Comparison of ENCODE assay signal across 8 cellular contexts in genomic region chr11:14520086-14520901, GRCh38. TPM values are rescaled to one million over a fixed set of nuclear protein-coding genes. Genes with fewer than 3 reads are reported as not detected.
DNase-seq lines count a peak whose midpoint lies in the region; ATAC-seq and TF ChIP-seq lines count a peak whose summit lies in the region.

TSS of gene PSMA1 (minus strand) at chr11:14520386. CDS start at chr11:14520299, 87 bp downstream.

- H3K9me3 Mint-ChIP-seq in activated T-helper 17 cell treated with anti-CD3 and anti-CD28 coated beads, Interleukin-2, amount 50 U/mL, for 72 hours, result no peaks in the 10 kb centered on the region
- H3K9me3 Mint-ChIP-seq in natural killer cell, result no peaks in the 10 kb centered on the region

- H3K4me3 Mint-ChIP-seq in activated T-helper 17 cell treated with anti-CD3 and anti-CD28 coated beads, Interleukin-2, amount 50 U/mL, for 72 hours, result peak within 1 kb of the TSS; percentile 95
- peak within 1 kb of the TSS; percentile 97 for H3K4me3 Mint-ChIP-seq in natural killer cell

- H3K27ac ChIP-seq in RWPE1, result peak within 1 kb of the TSS; percentile 86

- CTCF ChIA-PET in RWPE1 (lab: Yijun Ruan, JAX), result no interaction called here

- intact Hi-C loops in natural killer cell (cut with micrococcal nuclease), result loop anchor here (1.0 to 5.0 kb wide), 6 partner anchors 21 to 385 kb away; partner anchors contain the start of genes COPB1 and PDE3B

- POLR2A ChIA-PET in RWPE1 (lab: Yijun Ruan, JAX; ENCODE audit: low non-redundant PET), result no interaction called here

- H3K4me1 Mint-ChIP-seq in activated T-helper 17 cell treated with anti-CD3 and anti-CD28 coated beads, Interleukin-2, amount 50 U/mL, for 72 hours, result peaks cover 8% of the 10 kb centered on the region
- H3K4me1 Mint-ChIP-seq in natural killer cell, result peaks cover 26 to 28% of the 10 kb centered on the region in 2 donors

- peak within 1 kb of the TSS; percentile 97 for H3K27ac Mint-ChIP-seq in activated T-helper 17 cell treated with anti-CD3 and anti-CD28 coated beads, Interleukin-2, amount 50 U/mL, for 72 hours
- peak within 1 kb of the TSS; percentile 95 to 97 for H3K27ac Mint-ChIP-seq in natural killer cell

- H3K27me3 Mint-ChIP-seq in activated T-helper 17 cell treated with anti-CD3 and anti-CD28 coated beads, Interleukin-2, amount 50 U/mL, for 72 hours, result no peaks in the 10 kb centered on the region
- H3K27me3 Mint-ChIP-seq in natural killer cell (ENCODE audit: low read depth in 2 of 2), result no peaks in the 10 kb centered on the region

- peak; percentile 87 for ATAC-seq in activated T-helper 17 cell treated with anti-CD3 and anti-CD28 coated beads, Interleukin-2, amount 50 U/mL, for 72 hours (replicated peaks)
- peak; percentile 90 to 98 (median 94) for ATAC-seq in natural killer cell

- H3K4me3 ChIP-seq in LNCaP clone FGC (ENCODE audit: low read depth, low read length) (peak within 1 kb of the TSS; percentile 96), fibroblast of mammary gland (ENCODE audit: control insufficient read depth, low read depth, low read length) (peak within 1 kb of the TSS; percentile 99)

- DNase-seq in EH (ENCODE audit: low read depth) (peak; percentile 96), GOT3 (lab: John Stamatoyannopoulos, UW) (peak; percentile 51), LNCaP clone FGC (ENCODE audit: low read depth) (peak; percentile 89), RWPE1 (ENCODE audit: low spot score) (peak; percentile 92), fibroblast of mammary gland (ENCODE audit: low read depth) (peak; percentile 92), natural killer cell (peak; percentile 86)
- peak; percentile 94 for DNase-seq in stimulated activated naive CD4-positive, alpha-beta T cell treated with Interleukin-2 at 50 U/mL for 16 hours (lab: John Stamatoyannopoulos, UW)

- H3K36me3 Mint-ChIP-seq in activated T-helper 17 cell treated with anti-CD3 and anti-CD28 coated beads, Interleukin-2, amount 50 U/mL, for 72 hours (ENCODE audit: low read depth), result peaks cover 54% of the 10 kb centered on the region
- H3K36me3 Mint-ChIP-seq in natural killer cell, result peaks cover 7% of the 10 kb centered on the region

- TF ChIP-seq CTCF in LNCaP clone FGC (IDR thresholded peaks at IDR 0.05; ENCODE audit: control insufficient read depth, extremely low read depth, insufficient read depth) (no peak), RWPE1 (conservative IDR thresholded peaks at IDR 0.05; ENCODE audit: low read depth) (no peak), fibroblast of mammary gland (conservative IDR thresholded peaks at IDR 0.05; ENCODE audit: control insufficient read depth, insufficient read depth, low read depth, low read length) (no peak), natural killer cell (IDR thresholded peaks at IDR 0.05) (no peak)

RNA-seq across cellular contexts. Expression of gene PSMA1, which starts in this region (rescaled TPM):
- total RNA-seq in activated T-helper 17 cell treated with anti-CD3 and anti-CD28 coated beads, Interleukin-2, amount 50 U/mL, for 72 hours, result 100 to 1,000 TPM; 239 to 246 TPM
- 100 to 1,000 TPM; 143 to 176 (median 155) TPM for total RNA-seq in natural killer cell

Comparison
In these comparisons a context has a peak if more than half of its experiments do, and no peak if none do; other contexts are left out.
1. Peak in every context shown above with its lines: DNase-seq, ATAC-seq, H3K4me3 ChIP-seq and H3K27ac ChIP-seq.